26 cellular contexts compared by ENCODE assay signal in the genomic region with DNA sequence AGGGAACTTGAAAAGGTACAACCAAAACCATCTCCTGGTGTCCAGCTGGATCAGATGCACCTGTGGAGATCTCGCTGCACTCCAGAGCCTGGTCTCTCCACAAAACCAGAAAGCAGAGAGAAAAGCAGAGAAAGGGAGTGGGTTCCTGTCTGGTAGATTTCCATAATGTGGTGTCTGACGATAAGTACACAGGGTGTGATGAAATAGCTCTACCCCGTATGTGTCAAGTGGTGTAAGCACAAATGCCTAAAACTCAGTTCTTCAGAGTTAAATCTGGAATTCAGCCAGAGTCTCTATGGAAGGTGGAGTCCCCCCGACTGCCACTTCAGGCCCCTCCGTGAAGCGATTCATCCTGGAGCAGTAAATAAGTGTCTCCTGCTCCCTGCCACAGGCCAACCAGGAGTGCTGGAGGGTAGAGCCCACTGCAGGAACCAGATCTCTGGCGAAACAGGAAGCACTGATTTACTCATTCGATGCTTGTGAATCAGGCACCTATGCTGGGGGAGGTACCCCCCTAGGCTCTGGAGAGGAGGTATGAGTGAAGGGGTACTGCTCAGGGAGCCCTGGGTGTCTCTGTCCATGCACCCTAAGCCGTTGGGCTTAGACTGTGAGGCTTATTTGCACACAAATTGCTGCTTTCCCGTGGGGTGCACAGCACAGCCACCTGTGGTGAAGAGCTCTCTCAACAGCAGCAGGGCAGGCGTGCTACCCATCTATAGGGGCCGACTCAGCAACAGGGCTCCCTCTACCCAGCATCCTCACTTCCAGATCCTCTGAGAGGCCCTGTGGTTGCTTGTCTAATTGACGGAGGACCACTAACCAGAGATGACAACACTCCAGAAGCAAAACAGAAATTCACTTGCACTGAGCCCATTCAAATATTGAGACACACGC.
DNase-seq lines count a peak whose midpoint lies in the region; ATAC-seq and TF ChIP-seq lines count a peak whose summit lies in the region.
"Had no signal": no experiment of that assay in that cellular context is flagged by ENCODE, and none has a peak within 500 bp of the region (broad histone marks: within the 10 kb centered on the region; RNA-seq: fewer than 3 reads in every experiment).

No MANE protein-coding gene starts in this region.

- no peak overlapping the region for H3K4me3 Mint-ChIP-seq in WTC11
- H3K4me3 Mint-ChIP-seq: activated naive CD8-positive, alpha-beta T cell treated with anti-CD3 and anti-CD28 coated beads for 36 hours; activated T-helper 17 cell treated with anti-CD3 and anti-CD28 coated beads, Interleukin-2, amount 50 U/mL, for 72 hours had no signal

- peaks cover 23% of the 10 kb centered on the region for H3K4me1 ChIP-seq in cardiac muscle cell (ENCODE audit: low read depth)
- H3K4me1 ChIP-seq in thoracic aorta (ENCODE audit: control insufficient read depth in 1 of 2, low read depth in 2 of 2), result peaks cover 15 to 52% of the 10 kb centered on the region in 2 donors
- H3K4me1 ChIP-seq: BE2C, gastrocnemius medialis had no signal

- H3K9me3 ChIP-seq in cardiac muscle cell (ENCODE audit: low read depth) (no peaks in the 10 kb centered on the region), thoracic aorta (no peaks in the 10 kb centered on the region)
- H3K9me3 ChIP-seq: BE2C, gastrocnemius medialis, neutrophil had no signal

- POLR2A ChIA-PET in WTC11 (lab: Charles Lee), result no interaction called here

- no peak for TF ChIP-seq CTCF in cardiac muscle cell (IDR thresholded peaks at IDR 0.05; ENCODE audit: low read depth, low read length)
- no peak for TF ChIP-seq CTCF in WTC11 (IDR thresholded peaks at IDR 0.05)
- TF ChIP-seq CTCF in thoracic aorta (IDR thresholded peaks at IDR 0.05), result no peak

- H3K4me1 Mint-ChIP-seq in WTC11, result peaks cover 22% of the 10 kb centered on the region
- H3K4me1 Mint-ChIP-seq: activated naive CD8-positive, alpha-beta T cell treated with anti-CD3 and anti-CD28 coated beads for 36 hours; activated T-helper 17 cell treated with anti-CD3 and anti-CD28 coated beads, Interleukin-2, amount 50 U/mL, for 72 hours had no signal

- peaks cover 6% of the 10 kb centered on the region for H3K9me3 Mint-ChIP-seq in WTC11

- DNase-seq in cardiac muscle cell (ENCODE audit: low read depth in 1 of 2, low spot score in 1 of 2) (no peak), Right ventricle myocardium inferior (ENCODE audit: missing footprints) (no peak), WTC11 (ENCODE audit: low spot score) (no peak), iris pigment epithelial cell (ENCODE audit: low read depth) (peak; percentile 30), thoracic aorta (ENCODE audit: low spot score) (no peak), MV-4-11 (lab: John Stamatoyannopoulos, UW) (no peak), ACHN (no peak)
- DNase-seq in activated CD8-positive, alpha-beta memory T cell treated with anti-CD3 and anti-CD28 coated beads, Interleukin-2, amount 50 U/mL, for 4 hours, result no peak
- DNase-seq: activated CD4-positive, alpha-beta T cell treated with anti-CD3 and anti-CD28 coated beads, Interleukin-2, amount 50 U/mL, for 4 hours; activated naive CD8-positive, alpha-beta T cell treated with anti-CD3 and anti-CD28 coated beads for 36 hours; BE2C; DMS79; effector CD8-positive, alpha-beta T cell; gastrocnemius medialis; hypothalamus; Karpas-422; NCI-H1092; NCI-H187 treated with DMSO at 0.1 percent for 48 hours; small intestine; stimulated activated CD4-positive, alpha-beta T cell treated with anti-CD3 and anti-CD28 coated beads, Interleukin-2, amount 100 ng/mL, for 24 hours; WERI-Rb-1 had no signal

- H3K27me3 ChIP-seq in cardiac muscle cell, result no peaks in the 10 kb centered on the region
- no peaks in the 10 kb centered on the region for H3K27me3 ChIP-seq in thoracic aorta (replicated peaks; ENCODE audit: insufficient read depth)
- H3K27me3 ChIP-seq: BE2C, gastrocnemius medialis, neutrophil had no signal

- in situ Hi-C loops in ACHN (cut with HindIII; ENCODE audit: low pct_ligation_motif_present, low pct_unique_long_range_greater_than_20kb, low sequenced_read_pairs), result no loop called here

- CTCF ChIA-PET in WTC11 (lab: Charles Lee), result interaction anchor here (1.0 to 1.6 kb wide), 3 partner anchors 23 to 226 kb away, joined by 3 to 4 read pairs (median 4); no protein-coding TSS in a partner anchor

- H3K27ac ChIP-seq in cardiac muscle cell (peak overlapping the region; percentile 41), thoracic aorta (peak overlapping the region; percentile 81 to 88)
- H3K27ac ChIP-seq: gastrocnemius medialis, neutrophil, WERI-Rb-1 had no signal

- no peak overlapping the region for H3K27ac Mint-ChIP-seq in WTC11
- H3K27ac Mint-ChIP-seq: activated naive CD8-positive, alpha-beta T cell treated with anti-CD3 and anti-CD28 coated beads for 36 hours; activated T-helper 17 cell treated with anti-CD3 and anti-CD28 coated beads, Interleukin-2, amount 50 U/mL, for 72 hours had no signal

- ATAC-seq in Right ventricle myocardium inferior, result no peak
- ATAC-seq in WTC11, result peak; percentile 58
- ATAC-seq in thoracic aorta (ENCODE audit: insufficient number of reproducible peaks, low FRiP score, low read depth), result no peak
- ATAC-seq: activated T-helper 17 cell treated with anti-CD3 and anti-CD28 coated beads, Interleukin-2, amount 50 U/mL, for 72 hours; esophagus mucosa; gastrocnemius medialis; SK-N-SH treated with all-trans-retinoic acid at 6 μM for 48 hours had no signal

- no peaks in the 10 kb centered on the region for H3K36me3 Mint-ChIP-seq in WTC11
- H3K36me3 Mint-ChIP-seq: activated naive CD8-positive, alpha-beta T cell treated with anti-CD3 and anti-CD28 coated beads for 36 hours had no signal

- intact Hi-C loops in Right ventricle myocardium inferior (cut with DNase I), result no loop called here

- no peaks in the 10 kb centered on the region for H3K36me3 ChIP-seq in cardiac muscle cell
- H3K36me3 ChIP-seq in thoracic aorta, result no peaks in the 10 kb centered on the region
- H3K36me3 ChIP-seq: BE2C, gastrocnemius medialis, neutrophil, WERI-Rb-1 had no signal

- H3K4me3 ChIP-seq in cardiac muscle cell, result no peak overlapping the region
- peak overlapping the region; percentile 20 for H3K4me3 ChIP-seq in thoracic aorta
- H3K4me3 ChIP-seq: gastrocnemius medialis, lung had no signal

- no peaks in the 10 kb centered on the region for H3K27me3 Mint-ChIP-seq in WTC11 (ENCODE audit: low read depth)
- H3K27me3 Mint-ChIP-seq: activated naive CD8-positive, alpha-beta T cell treated with anti-CD3 and anti-CD28 coated beads for 36 hours had no signal

TF ChIP-seq in WTC11, 78 proteins besides CTCF, POLR2A, EP300 and RAD21:
- peak; percentile 67 for TF ChIP-seq GABPB1 (CRISPR knock-in tag; IDR thresholded peaks at IDR 0.05)
- TF ChIP-seq ZNF281 (CRISPR knock-in tag; IDR thresholded peaks at IDR 0.05), result no peak
